Comparison of ENCODE assay signal across 10 cellular contexts in genomic region chr2:120820885-120821279, GRCh38.
DNase-seq lines count a peak whose midpoint lies in the region; ATAC-seq and TF ChIP-seq lines count a peak whose summit lies in the region.
"Had no signal": no experiment of that assay in that cellular context is flagged by ENCODE, and none has a peak within 500 bp of the region (broad histone marks: within the 10 kb centered on the region; RNA-seq: fewer than 3 reads in every experiment).

No MANE protein-coding gene starts in this region.

- H3K4me1 ChIP-seq in muscle layer of colon (ENCODE audit: insufficient read depth, low read length) = peaks cover 53% of the 10 kb centered on the region
- H3K4me1 ChIP-seq: upper lobe of right lung had no signal

- peak overlapping the region; percentile 83 for H3K27ac ChIP-seq in muscle layer of colon (ENCODE audit: low read depth, low read length)
- H3K27ac ChIP-seq: upper lobe of right lung had no signal

- CTCF ChIA-PET in activated CD4-positive, alpha-beta memory T cell treated with anti-CD3 and anti-CD28 coated beads for 36 hours (lab: Charles Lee) = no interaction called here

- no peaks in the 10 kb centered on the region for H3K27me3 ChIP-seq in muscle layer of colon (ENCODE audit: control insufficient read depth in 1 of 2, insufficient read depth in 2 of 2, low read length in 2 of 2)
- H3K27me3 ChIP-seq: upper lobe of right lung had no signal

- no peaks in the 10 kb centered on the region for H3K27me3 Mint-ChIP-seq in natural killer cell treated with Interleukin-12 subunit alpha and Interleukin-12 subunit beta and Interleukin-15 and Interleukin-18, amount 100 ng/mL, for 72 hours
- peaks cover 0 to 3% of the 10 kb centered on the region in 2 donors for H3K27me3 Mint-ChIP-seq in natural killer cell (ENCODE audit: low read depth in 2 of 2)
- no peaks in the 10 kb centered on the region for H3K27me3 Mint-ChIP-seq in chondrocyte (ENCODE audit: low read depth)
- no peaks in the 10 kb centered on the region for H3K27me3 Mint-ChIP-seq in activated CD4-positive, alpha-beta memory T cell treated with anti-CD3 and anti-CD28 coated beads for 36 hours

- intact Hi-C loops in natural killer cell (cut with micrococcal nuclease) = no loop called here
- intact Hi-C loops in activated CD4-positive, alpha-beta memory T cell treated with anti-CD3 and anti-CD28 coated beads for 36 hours (cut with micrococcal nuclease) = no loop called here

- H3K9ac ChIP-seq in muscle layer of colon (ENCODE audit: low read length) = peak overlapping the region; percentile 15

- TF ChIP-seq CTCF in natural killer cell (IDR thresholded peaks at IDR 0.05) (no peak), chondrocyte (IDR thresholded peaks at IDR 0.05) (no peak)

- DNase-seq in natural killer cell treated with Interleukin-12 subunit alpha and Interleukin-12 subunit beta and Interleukin-15 and Interleukin-18, amount 100 ng/mL, for 72 hours (ENCODE audit: low spot score) = peak; percentile 37
- no peak for DNase-seq in natural killer cell
- peak; percentile 56 for DNase-seq in chondrocyte (ENCODE audit: low spot score)
- DNase-seq in KBM-7 = no peak
- no peak for DNase-seq in activated CD4-positive, CD25-positive, alpha-beta regulatory T cell treated with anti-CD3 and anti-CD28 coated beads, Interleukin-2, amount 50 U/mL, for 72 hours
- no peak for DNase-seq in activated CD4-positive, alpha-beta memory T cell treated with anti-CD3 and anti-CD28 coated beads for 36 hours
- DNase-seq: AML-193, upper lobe of right lung had no signal

- no peaks in the 10 kb centered on the region for H3K36me3 Mint-ChIP-seq in natural killer cell treated with Interleukin-12 subunit alpha and Interleukin-12 subunit beta and Interleukin-15 and Interleukin-18, amount 100 ng/mL, for 72 hours
- H3K36me3 Mint-ChIP-seq in natural killer cell (no peaks in the 10 kb centered on the region), chondrocyte (ENCODE audit: low read depth) (peaks cover 3% of the 10 kb centered on the region)
- H3K36me3 Mint-ChIP-seq in activated CD4-positive, alpha-beta memory T cell treated with anti-CD3 and anti-CD28 coated beads for 36 hours = no peaks in the 10 kb centered on the region

- POLR2A ChIA-PET in activated CD4-positive, alpha-beta memory T cell treated with anti-CD3 and anti-CD28 coated beads for 36 hours (lab: Charles Lee) = no interaction called here

- no peaks in the 10 kb centered on the region for H3K36me3 ChIP-seq in muscle layer of colon (ENCODE audit: insufficient read depth, low read length)
- H3K36me3 ChIP-seq: upper lobe of right lung had no signal

- no peaks in the 10 kb centered on the region for H3K9me3 Mint-ChIP-seq in natural killer cell treated with Interleukin-12 subunit alpha and Interleukin-12 subunit beta and Interleukin-15 and Interleukin-18, amount 100 ng/mL, for 72 hours
- no peaks in the 10 kb centered on the region for H3K9me3 Mint-ChIP-seq in natural killer cell
- H3K9me3 Mint-ChIP-seq in chondrocyte (ENCODE audit: low read depth) = no peaks in the 10 kb centered on the region
- no peaks in the 10 kb centered on the region for H3K9me3 Mint-ChIP-seq in activated CD4-positive, alpha-beta memory T cell treated with anti-CD3 and anti-CD28 coated beads for 36 hours

- ATAC-seq in natural killer cell treated with Interleukin-12 subunit alpha and Interleukin-12 subunit beta and Interleukin-15 and Interleukin-18, amount 100 ng/mL, for 72 hours = no peak
- no peak for ATAC-seq in natural killer cell
- ATAC-seq in HG03442 (IDR thresholded peaks at IDR 0.05; ENCODE audit: unreplicated experiment) = no peak
- ATAC-seq: upper lobe of right lung had no signal

- no peak overlapping the region for H3K4me3 Mint-ChIP-seq in natural killer cell treated with Interleukin-12 subunit alpha and Interleukin-12 subunit beta and Interleukin-15 and Interleukin-18, amount 100 ng/mL, for 72 hours
- no peak overlapping the region for H3K4me3 Mint-ChIP-seq in natural killer cell
- H3K4me3 Mint-ChIP-seq in chondrocyte (ENCODE audit: unreplicated experiment) = no peak overlapping the region
- no peak overlapping the region for H3K4me3 Mint-ChIP-seq in activated CD4-positive, alpha-beta memory T cell treated with anti-CD3 and anti-CD28 coated beads for 36 hours

- H3K4me1 Mint-ChIP-seq in natural killer cell treated with Interleukin-12 subunit alpha and Interleukin-12 subunit beta and Interleukin-15 and Interleukin-18, amount 100 ng/mL, for 72 hours (ENCODE audit: low read depth in 2 of 2) = no peaks in the 10 kb centered on the region
- H3K4me1 Mint-ChIP-seq in natural killer cell (no peaks in the 10 kb centered on the region), chondrocyte (ENCODE audit: low read depth) (peaks cover 39% of the 10 kb centered on the region)
- H3K4me1 Mint-ChIP-seq in activated CD4-positive, alpha-beta memory T cell treated with anti-CD3 and anti-CD28 coated beads for 36 hours (ENCODE audit: low read depth) = no peaks in the 10 kb centered on the region

- H3K9me3 ChIP-seq in muscle layer of colon (ENCODE audit: low read length) = no peaks in the 10 kb centered on the region
- H3K9me3 ChIP-seq: upper lobe of right lung had no signal

- in situ Hi-C loops in KBM-7 (cut with MboI; ENCODE audit: low pct_unique_long_range_greater_than_20kb, low sequenced_read_pairs) = no loop called here

- peak overlapping the region; percentile 34 to 49 for H3K4me3 ChIP-seq in muscle layer of colon (ENCODE audit: low read depth in 1 of 2, low read length in 2 of 2)
- H3K4me3 ChIP-seq: upper lobe of right lung had no signal

- H3K27ac Mint-ChIP-seq in natural killer cell treated with Interleukin-12 subunit alpha and Interleukin-12 subunit beta and Interleukin-15 and Interleukin-18, amount 100 ng/mL, for 72 hours = no peak overlapping the region
- no peak overlapping the region for H3K27ac Mint-ChIP-seq in natural killer cell
- peak overlapping the region; percentile 76 for H3K27ac Mint-ChIP-seq in chondrocyte (ENCODE audit: unreplicated experiment)
- H3K27ac Mint-ChIP-seq in activated CD4-positive, alpha-beta memory T cell treated with anti-CD3 and anti-CD28 coated beads for 36 hours = no peak overlapping the region

Comparison
In these comparisons a context has a peak if more than half of its experiments do, and no peak if none do; other contexts are left out.
1. DNase-seq: peak in natural killer cell treated with Interleukin-12 subunit alpha and Interleukin-12 subunit beta and Interleukin-15 and Interleukin-18, amount 100 ng/mL, for 72 hours (single experiment) and chondrocyte (single experiment); none in natural killer cell (single experiment), KBM-7 (single experiment), activated CD4-positive, CD25-positive, alpha-beta regulatory T cell treated with anti-CD3 and anti-CD28 coated beads, Interleukin-2, amount 50 U/mL, for 72 hours (single experiment) and activated CD4-positive, alpha-beta memory T cell treated with anti-CD3 and anti-CD28 coated beads for 36 hours (single experiment).